14 cellular contexts compared by ENCODE assay signal in the genomic region with DNA sequence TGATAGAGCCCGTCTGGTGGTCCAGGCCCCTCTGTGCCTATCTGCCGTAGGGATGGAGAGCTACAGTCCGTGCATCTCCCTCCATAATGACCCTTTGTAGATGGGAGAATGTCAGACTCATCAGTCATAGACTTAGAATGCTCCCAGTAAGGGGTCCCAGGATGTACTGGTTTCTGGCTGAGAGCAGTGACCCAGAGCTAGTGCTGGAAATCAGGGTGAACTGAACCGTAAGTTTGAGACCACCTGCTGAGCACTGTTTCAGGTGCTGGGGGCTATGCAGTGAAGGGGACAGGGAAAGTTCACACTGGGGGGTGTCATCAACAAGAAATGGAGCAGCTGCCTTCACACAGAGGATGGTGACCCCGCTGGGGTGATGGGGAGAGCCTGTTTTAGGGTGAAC. TPM values are rescaled to one million over a fixed set of nuclear protein-coding genes. Genes with fewer than 3 reads are reported as not detected.
"Had no signal": no experiment of that assay in that cellular context is flagged by ENCODE, and none has a peak within 500 bp of the region (broad histone marks: within the 10 kb centered on the region; RNA-seq: fewer than 3 reads in every experiment).

No MANE protein-coding gene starts in this region.

- H3K27ac Mint-ChIP-seq: activated CD4-positive, alpha-beta memory T cell treated with anti-CD3 and anti-CD28 coated beads, Interleukin-2, amount 10 ng/mL, durations not matched to agents 7 days and 5 days; activated naive CD4-positive, alpha-beta T cell treated with anti-CD3 and anti-CD28 coated beads for 36 hours had no signal

- H3K9me3 Mint-ChIP-seq: activated CD4-positive, alpha-beta memory T cell treated with anti-CD3 and anti-CD28 coated beads, Interleukin-2, amount 10 ng/mL, durations not matched to agents 7 days and 5 days; activated naive CD4-positive, alpha-beta T cell treated with anti-CD3 and anti-CD28 coated beads for 36 hours; neural progenitor cell had no signal

- H3K36me3 ChIP-seq: neural progenitor cell, pancreas, upper lobe of right lung had no signal

- H3K27ac ChIP-seq: coronary artery, epithelial cell of prostate, neural progenitor cell, pancreas, SK-N-MC, upper lobe of right lung, VCaP had no signal

- H3K4me3 ChIP-seq: coronary artery, neural progenitor cell, pancreas, SK-N-MC, upper lobe of right lung had no signal

- H3K4me1 ChIP-seq: neural progenitor cell, pancreas had no signal

- DNase-seq: activated CD8-positive, alpha-beta memory T cell treated with anti-CD3 and anti-CD28 coated beads, Interleukin-2, amount 50 U/mL, for 4 hours; activated naive CD4-positive, alpha-beta T cell treated with anti-CD3 and anti-CD28 coated beads for 36 hours; effector memory CD4-positive, alpha-beta T cell; retina; small intestine; T-helper 1 cell had no signal

- H3K36me3 Mint-ChIP-seq: neural progenitor cell had no signal

- H3K9me3 ChIP-seq: pancreas, upper lobe of right lung had no signal

- H3K27me3 ChIP-seq: neural progenitor cell, pancreas, upper lobe of right lung had no signal

- H3K4me3 Mint-ChIP-seq: activated CD4-positive, alpha-beta memory T cell treated with anti-CD3 and anti-CD28 coated beads, Interleukin-2, amount 10 ng/mL, durations not matched to agents 7 days and 5 days; activated naive CD4-positive, alpha-beta T cell treated with anti-CD3 and anti-CD28 coated beads for 36 hours; neural progenitor cell had no signal

RNA-seq across cellular contexts. Expression of a gene that starts 34.1 kb away (rescaled TPM):
- total RNA-seq: activated CD4-positive, alpha-beta memory T cell treated with anti-CD3 and anti-CD28 coated beads, Interleukin-2, amount 10 ng/mL, durations not matched to agents 7 days and 5 days had no signal
